22 cellular contexts compared by ENCODE assay signal in genomic region chr1:178451529-178451928, GRCh38. TPM values are rescaled to one million over a fixed set of nuclear protein-coding genes. Genes with fewer than 3 reads are reported as not detected.
DNase-seq lines count a peak whose midpoint lies in the region; FAIRE-seq and TF ChIP-seq lines count a peak whose summit lies in the region.
"Had no signal": no experiment of that assay in that cellular context is flagged by ENCODE, and none has a peak within 500 bp of the region (broad histone marks: within the 10 kb centered on the region; RNA-seq: fewer than 3 reads in every experiment).

No MANE protein-coding gene starts in this region.

- peaks cover 9% of the 10 kb centered on the region for H3K36me3 Mint-ChIP-seq in astrocyte (ENCODE audit: low read depth, unreplicated experiment)
- H3K36me3 Mint-ChIP-seq: activated naive CD8-positive, alpha-beta T cell treated with anti-CD3 and anti-CD28 coated beads, Interleukin-2, amount 10 ng/mL, durations not matched to agents 7 days and 5 days had no signal

- no peaks in the 10 kb centered on the region for H3K79me2 ChIP-seq in astrocyte (ENCODE audit: insufficient read depth, low read length)

- H3K9me3 Mint-ChIP-seq in astrocyte (ENCODE audit: unreplicated experiment), result no peaks in the 10 kb centered on the region
- H3K9me3 Mint-ChIP-seq: activated naive CD8-positive, alpha-beta T cell treated with anti-CD3 and anti-CD28 coated beads, Interleukin-2, amount 10 ng/mL, durations not matched to agents 7 days and 5 days; WTC11 had no signal

- H3K4me1 ChIP-seq in astrocyte (ENCODE audit: insufficient read depth, low read length), result peaks cover 5% of the 10 kb centered on the region
- H3K4me1 ChIP-seq: stomach, upper lobe of left lung had no signal

- H4K20me1 ChIP-seq in astrocyte (ENCODE audit: insufficient read depth, low read length), result no peaks in the 10 kb centered on the region

- H3K27ac ChIP-seq in astrocyte (ENCODE audit: low read depth, low read length), result no peak overlapping the region
- H3K27ac ChIP-seq: stomach, upper lobe of left lung had no signal

- H3K4me2 ChIP-seq in astrocyte (ENCODE audit: low read length), result peak overlapping the region; percentile 46

- DNase-seq in AG08395 (ENCODE audit: low spot score), result peak; percentile 18
- DNase-seq in HS-5 (ENCODE audit: low read depth), result peak; percentile 55
- DNase-seq in astrocyte (ENCODE audit: low read depth), result peak; percentile 65
- peak; percentile 13 for DNase-seq in kidney glomerular epithelial cell (lab: John Stamatoyannopoulos, UW)
- no peak for DNase-seq in midbrain (lab: John Stamatoyannopoulos, UW)
- DNase-seq in middle frontal gyrus (ENCODE audit: extremely low spot score, low spot score), result no peak
- no peak for DNase-seq in NCI-H345 treated with DMSO at 0.1 percent for 48 hours (lab: John Stamatoyannopoulos, UW; ENCODE audit: unreplicated experiment)
- DNase-seq in LoVo (ENCODE audit: low spot score), result no peak
- DNase-seq: activated CD8-positive, alpha-beta T cell treated with anti-CD3 and anti-CD28 coated beads, Interleukin-2, amount 10 ng/mL, durations not matched to agents 7 days and 5 days; activated naive CD8-positive, alpha-beta T cell treated with anti-CD3 and anti-CD28 coated beads, Interleukin-2, amount 10 ng/mL, durations not matched to agents 7 days and 5 days; activated T-cell treated with anti-CD3 and anti-CD28 coated beads, Interleukin-2, amount 50 U/mL, for 48 hours; caudate nucleus; COR-L47; effector CD8-positive, alpha-beta T cell; GF-D8; Right ventricle myocardium superior; stimulated activated CD4-positive, alpha-beta T cell treated with anti-CD3 and anti-CD28 coated beads, Interleukin-1b, Interleukin-23, amount 100 ng/mL, for 48 hours; stomach; T-helper 17 cell; upper lobe of left lung had no signal

- no peak overlapping the region for H2AFZ ChIP-seq in astrocyte (ENCODE audit: low read depth, low read length)

- H3K4me3 ChIP-seq in astrocyte (ENCODE audit: insufficient read depth, low read depth, low read length), result no peak overlapping the region
- H3K4me3 ChIP-seq: stomach, upper lobe of left lung had no signal

- no peak overlapping the region for H3K4me3 Mint-ChIP-seq in astrocyte (ENCODE audit: unreplicated experiment)
- H3K4me3 Mint-ChIP-seq: activated CD8-positive, alpha-beta T cell treated with anti-CD3 and anti-CD28 coated beads, Interleukin-2, amount 10 ng/mL, durations not matched to agents 7 days and 5 days; activated naive CD8-positive, alpha-beta T cell treated with anti-CD3 and anti-CD28 coated beads, Interleukin-2, amount 10 ng/mL, durations not matched to agents 7 days and 5 days; T-helper 17 cell; WTC11 had no signal

- H3K36me3 ChIP-seq in astrocyte (ENCODE audit: insufficient read depth, low read length), result peaks cover 7% of the 10 kb centered on the region

- no peaks in the 10 kb centered on the region for H3K27me3 Mint-ChIP-seq in astrocyte (ENCODE audit: low read depth, unreplicated experiment)

- H3K27ac Mint-ChIP-seq in astrocyte (ENCODE audit: unreplicated experiment), result peak overlapping the region; percentile 82
- H3K27ac Mint-ChIP-seq: activated CD8-positive, alpha-beta T cell treated with anti-CD3 and anti-CD28 coated beads, Interleukin-2, amount 10 ng/mL, durations not matched to agents 7 days and 5 days; activated naive CD8-positive, alpha-beta T cell treated with anti-CD3 and anti-CD28 coated beads, Interleukin-2, amount 10 ng/mL, durations not matched to agents 7 days and 5 days; T-helper 17 cell had no signal

- no peaks in the 10 kb centered on the region for H3K27me3 ChIP-seq in astrocyte (ENCODE audit: insufficient read depth, low read length)
- H3K27me3 ChIP-seq: stomach, upper lobe of left lung had no signal

- no peak for TF ChIP-seq CTCF in astrocyte (IDR thresholded peaks at IDR 0.05; ENCODE audit: insufficient read depth, low read depth, low read length)

- no peak overlapping the region for H3K9ac ChIP-seq in astrocyte (ENCODE audit: low read length)

- no peaks in the 10 kb centered on the region for H3K9me3 ChIP-seq in astrocyte (ENCODE audit: insufficient read depth, low read depth, low read length)
- H3K9me3 ChIP-seq: stomach, upper lobe of left lung had no signal

- H3K4me1 Mint-ChIP-seq in astrocyte (ENCODE audit: low read depth, unreplicated experiment), result peaks cover 26% of the 10 kb centered on the region
- H3K4me1 Mint-ChIP-seq: activated naive CD8-positive, alpha-beta T cell treated with anti-CD3 and anti-CD28 coated beads, Interleukin-2, amount 10 ng/mL, durations not matched to agents 7 days and 5 days had no signal

- FAIRE-seq in astrocyte (lab: Jason Lieb, UNC), result peak; percentile 45
- FAIRE-seq: H1 had no signal

RNA-seq across cellular contexts. Expression of gene CLEC20A, which starts 45.2 kb away (rescaled TPM):
- not detected in 2 replicates for total RNA-seq in astrocyte
- total RNA-seq: activated CD8-positive, alpha-beta T cell treated with anti-CD3 and anti-CD28 coated beads, Interleukin-2, amount 10 ng/mL, durations not matched to agents 7 days and 5 days; activated naive CD8-positive, alpha-beta T cell treated with anti-CD3 and anti-CD28 coated beads, Interleukin-2, amount 10 ng/mL, durations not matched to agents 7 days and 5 days; H1; Right ventricle myocardium superior; stomach; T-helper 17 cell; upper lobe of left lung; WTC11 had no signal

Comparison
In these comparisons a context has a peak if more than half of its experiments do, and no peak if none do; other contexts are left out.
1. DNase-seq: peak in AG08395 (single experiment), HS-5 (single experiment), astrocyte (single experiment) and kidney glomerular epithelial cell (single experiment); none in midbrain (single experiment), middle frontal gyrus (single experiment), NCI-H345 treated with DMSO at 0.1 percent for 48 hours (single experiment) and LoVo (single experiment).